20 cellular contexts compared by ENCODE assay signal in genomic region chr2:127586746-127587295, GRCh38. TPM values are rescaled to one million over a fixed set of nuclear protein-coding genes. Genes with fewer than 3 reads are reported as not detected.
"Had no signal": no experiment of that assay in that cellular context is flagged by ENCODE, and none has a peak within 500 bp of the region (broad histone marks: within the 10 kb centered on the region; RNA-seq: fewer than 3 reads in every experiment).

No MANE protein-coding gene starts in this region.

- H3K4me3 Mint-ChIP-seq: activated CD8-positive, alpha-beta T cell treated with anti-CD3 and anti-CD28 coated beads for 36 hours; activated naive CD4-positive, alpha-beta T cell treated with anti-CD3 and anti-CD28 coated beads, Interleukin-2, amount 50 U/mL, for 24 hours; memory B cell; naive thymus-derived CD8-positive, alpha-beta T cell; stimulated activated effector memory CD8-positive, alpha-beta T cell treated with anti-CD3 and anti-CD28 coated beads, Interleukin-12 subunit alpha, Interleukin-12 subunit beta, amount 100 ng/mL, for 72 hours; T-helper 17 cell; WTC11 had no signal

- H3K27me3 Mint-ChIP-seq: activated CD8-positive, alpha-beta T cell treated with anti-CD3 and anti-CD28 coated beads for 36 hours; activated naive CD4-positive, alpha-beta T cell treated with anti-CD3 and anti-CD28 coated beads, Interleukin-2, amount 50 U/mL, for 24 hours; memory B cell; naive thymus-derived CD8-positive, alpha-beta T cell had no signal

- H3K9me3 ChIP-seq: colonic mucosa, esophagus squamous epithelium, uterus had no signal

- H3K4me1 Mint-ChIP-seq: stimulated activated effector memory CD8-positive, alpha-beta T cell treated with anti-CD3 and anti-CD28 coated beads, Interleukin-12 subunit alpha, Interleukin-12 subunit beta, amount 100 ng/mL, for 72 hours had no signal

- H3K4me1 ChIP-seq: colonic mucosa, esophagus squamous epithelium, uterus had no signal

- DNase-seq: activated CD4-positive, alpha-beta T cell treated with anti-CD3 and anti-CD28 coated beads for 48 hours; activated CD8-positive, alpha-beta T cell treated with anti-CD3 and anti-CD28 coated beads for 36 hours; amniotic stem cell; colonic mucosa; esophagus squamous epithelium; hippocampal formation; left ventricle myocardium superior; naive thymus-derived CD8-positive, alpha-beta T cell; occipital lobe; T-helper 17 cell; uterus had no signal

- H3K36me3 Mint-ChIP-seq: activated naive CD4-positive, alpha-beta T cell treated with anti-CD3 and anti-CD28 coated beads, Interleukin-2, amount 50 U/mL, for 24 hours; memory B cell; naive thymus-derived CD8-positive, alpha-beta T cell; stimulated activated effector memory CD8-positive, alpha-beta T cell treated with anti-CD3 and anti-CD28 coated beads, Interleukin-12 subunit alpha, Interleukin-12 subunit beta, amount 100 ng/mL, for 72 hours; WTC11 had no signal

- H3K27ac Mint-ChIP-seq: activated CD8-positive, alpha-beta T cell treated with anti-CD3 and anti-CD28 coated beads for 36 hours; activated naive CD4-positive, alpha-beta T cell treated with anti-CD3 and anti-CD28 coated beads, Interleukin-2, amount 50 U/mL, for 24 hours; memory B cell; naive thymus-derived CD8-positive, alpha-beta T cell; stimulated activated effector memory CD8-positive, alpha-beta T cell treated with anti-CD3 and anti-CD28 coated beads, Interleukin-12 subunit alpha, Interleukin-12 subunit beta, amount 100 ng/mL, for 72 hours; T-helper 17 cell; WTC11 had no signal

- H3K27ac ChIP-seq: colonic mucosa, esophagus squamous epithelium, uterus had no signal

- H3K27me3 ChIP-seq: colonic mucosa, esophagus squamous epithelium, uterus had no signal

- H3K4me3 ChIP-seq: colonic mucosa, esophagus squamous epithelium, uterus had no signal

- H3K9me3 Mint-ChIP-seq: activated CD8-positive, alpha-beta T cell treated with anti-CD3 and anti-CD28 coated beads for 36 hours; activated naive CD4-positive, alpha-beta T cell treated with anti-CD3 and anti-CD28 coated beads, Interleukin-2, amount 50 U/mL, for 24 hours; memory B cell; naive thymus-derived CD8-positive, alpha-beta T cell; stimulated activated effector memory CD8-positive, alpha-beta T cell treated with anti-CD3 and anti-CD28 coated beads, Interleukin-12 subunit alpha, Interleukin-12 subunit beta, amount 100 ng/mL, for 72 hours; WTC11 had no signal

- ATAC-seq: activated CD8-positive, alpha-beta T cell treated with anti-CD3 and anti-CD28 coated beads for 36 hours; left ventricle myocardium superior; naive thymus-derived CD8-positive, alpha-beta T cell; sciatic nerve; stimulated activated effector memory CD8-positive, alpha-beta T cell treated with anti-CD3 and anti-CD28 coated beads, Interleukin-12 subunit alpha, Interleukin-12 subunit beta, amount 100 ng/mL, for 72 hours; T-helper 17 cell; WTC11 had no signal

RNA-seq across cellular contexts. Expression of gene MYO7B, which starts 51.3 kb away (rescaled TPM):
- total RNA-seq: endothelial cell of umbilical vein, occipital lobe, WTC11 had no signal

RNA-seq across cellular contexts. Expression of gene GPR17, which starts 59.1 kb away (rescaled TPM):
- total RNA-seq: activated CD8-positive, alpha-beta T cell treated with anti-CD3 and anti-CD28 coated beads for 36 hours; endothelial cell of umbilical vein; esophagus squamous epithelium; fibroblast of villous mesenchyme; kidney epithelial cell; naive thymus-derived CD8-positive, alpha-beta T cell; pulmonary artery endothelial cell; T-helper 17 cell; WTC11 had no signal
- polyA plus RNA-seq: naive thymus-derived CD8-positive, alpha-beta T cell had no signal
